In genomic region chr1:221290669-221291068, GRCh38 we compare ENCODE assay signal across 18 cellular contexts.
A peak's percentile ranks its signal among the peaks of the same experiment; 100 is the strongest.
DNase-seq lines count a peak whose midpoint lies in the region; ATAC-seq, FAIRE-seq and TF ChIP-seq lines count a peak whose summit lies in the region.
"Had no signal": no experiment of that assay in that cellular context is flagged by ENCODE, and none has a peak within 500 bp of the region (broad histone marks: within the 10 kb centered on the region; RNA-seq: fewer than 3 reads in every experiment).

No MANE protein-coding gene starts in this region.

- POLR2A ChIA-PET in HepG2 (lab: Yijun Ruan, JAX), result no interaction called here
- POLR2A ChIA-PET in WTC11 (lab: Charles Lee), result no interaction called here

- in situ Hi-C loops in HepG2 (cut with HindIII; ENCODE audit: extremely low pct_ligation_motif_present, low pct_unique_long_range_greater_than_20kb), result no loop called here

- TF ChIP-seq EP300 in HepG2 (IDR thresholded peaks at IDR 0.05; ENCODE audit: low read depth in 2 of 2, low read length in 2 of 2) (no peak), HepG2 (CRISPR knock-in tag; IDR thresholded peaks at IDR 0.05; ENCODE audit: borderline replicate concordance) (no peak)

- H3K9ac ChIP-seq in liver (ENCODE audit: low read depth in 1 of 2, low read length in 2 of 2), result no peak overlapping the region
- no peak overlapping the region for H3K9ac ChIP-seq in HepG2 (ENCODE audit: insufficient read depth, low read depth, low read length)
- H3K9ac ChIP-seq: GM23248 had no signal

- DNase-seq in HepG2 (ENCODE audit: low spot score) (no peak), WTC11 (ENCODE audit: low spot score) (no peak), left lobe of liver (ENCODE audit: low spot score) (no peak), coronary artery (ENCODE audit: low spot score) (no peak), ureter (ENCODE audit: low spot score) (no peak), Ammon's horn (ENCODE audit: low spot score) (no peak)
- DNase-seq: 8988T; ACHN; C1 segment of cervical spinal cord; Calu3; CD4-positive, alpha-beta T cell; DMS79; GM23248; H7 had no signal

- H3K9me3 ChIP-seq in liver (ENCODE audit: control insufficient read depth in 4 of 4, low read length in 3 of 4), result no peaks in the 10 kb centered on the region
- no peaks in the 10 kb centered on the region for H3K9me3 ChIP-seq in HepG2 (ENCODE audit: low read length)

- H3K27me3 Mint-ChIP-seq in WTC11 (ENCODE audit: low read depth), result no peaks in the 10 kb centered on the region

- no peak overlapping the region for H2AFZ ChIP-seq in HepG2 (ENCODE audit: low read length)
- H2AFZ ChIP-seq: GM23248 had no signal

- peaks cover 0 to 3% (median 0%) of the 10 kb centered on the region in 4 donors for H3K4me1 ChIP-seq in liver (ENCODE audit: control insufficient read depth in 4 of 4, insufficient read depth in 4 of 4, low read length in 3 of 4)
- H3K4me1 ChIP-seq in HepG2 (ENCODE audit: insufficient read depth, low read length), result no peaks in the 10 kb centered on the region

- no peaks in the 10 kb centered on the region for H3K36me3 Mint-ChIP-seq in WTC11

- H4K20me1 ChIP-seq in HepG2 (ENCODE audit: insufficient read depth, low read length), result no peaks in the 10 kb centered on the region

- ATAC-seq in HepG2, result no peak
- no peak for ATAC-seq in WTC11
- peak; percentile 42 for ATAC-seq in left lobe of liver
- ATAC-seq: GM12878 had no signal

- peaks cover 39% of the 10 kb centered on the region for H3K4me1 Mint-ChIP-seq in WTC11
- H3K4me1 Mint-ChIP-seq: B cell had no signal

- intact Hi-C loops in HepG2 (cut with micrococcal nuclease; ENCODE audit: unreplicated experiment), result loop anchor here (10.0 kb wide), 1 partner anchor 554 kb away; no protein-coding TSS in a partner anchor

- no peaks in the 10 kb centered on the region for H3K27me3 ChIP-seq in liver (ENCODE audit: control insufficient read depth in 4 of 4, insufficient read depth in 4 of 4, low read length in 3 of 4)
- no peaks in the 10 kb centered on the region for H3K27me3 ChIP-seq in HepG2 (ENCODE audit: control insufficient read depth in 1 of 2, insufficient read depth in 2 of 2, low read length in 2 of 2)

- TF ChIP-seq CTCF in liver (IDR thresholded peaks at IDR 0.05; ENCODE audit: low read depth, low read length, missing input control) (no peak), HepG2 (CRISPR knock-in tag; IDR thresholded peaks at IDR 0.05) (no peak), WTC11 (IDR thresholded peaks at IDR 0.05) (no peak), coronary artery (IDR thresholded peaks at IDR 0.05) (no peak)

- peak in 1 of 2 donors; percentile 12 for TF ChIP-seq RAD21 in liver (IDR thresholded peaks at IDR 0.05)
- no peak for TF ChIP-seq RAD21 in HepG2 (CRISPR knock-in tag; IDR thresholded peaks at IDR 0.05)

- 0 out of 2 replicates have a peak overlapping the region, but pooled peaks have one; percentile 42 for H3K27ac Mint-ChIP-seq in WTC11
- H3K27ac Mint-ChIP-seq: B cell; CD4-positive, alpha-beta T cell had no signal

- CTCF ChIA-PET in HepG2 (lab: Yijun Ruan, JAX; ENCODE audit: low intra/inter-chr PET ratio, low total read pairs) (no interaction called here), WTC11 (lab: Charles Lee) (interaction anchor here (1.4 kb wide), 1 partner anchor 27 kb away, joined by 3 read pairs; no protein-coding TSS in a partner anchor)

- no peaks in the 10 kb centered on the region for H3K9me3 Mint-ChIP-seq in WTC11
- H3K9me3 Mint-ChIP-seq: CD4-positive, alpha-beta T cell had no signal

- H3K4me3 ChIP-seq in liver (ENCODE audit: low read depth in 1 of 3, low read length in 3 of 3) (no peak overlapping the region), HepG2 (replicated peaks in 1 of 3; ENCODE audit: insufficient read depth in 1 of 3, low read depth in 2 of 3, low read length in 3 of 3) (no peak overlapping the region), coronary artery (no peak overlapping the region)
- H3K4me3 ChIP-seq: GM12878, GM23248 had no signal

- H3K79me2 ChIP-seq in HepG2 (ENCODE audit: insufficient read depth, low read length), result no peaks in the 10 kb centered on the region

- no peak for TF ChIP-seq POLR2A in HepG2 (IDR thresholded peaks at IDR 0.05; ENCODE audit: insufficient read depth in 1 of 2, low read depth in 2 of 2, low read length in 2 of 2)

- no peak for FAIRE-seq in HepG2 (lab: Jason Lieb, UNC)
- FAIRE-seq: GM12878, GM18507 had no signal

- no TSS peak for BruUV-seq in HepG2 (replicated peaks; lab: Mats Ljungman, UMichigan)

- H3K36me3 ChIP-seq in liver (ENCODE audit: control insufficient read depth in 4 of 4, insufficient read depth in 3 of 4, low read depth in 1 of 4, low read length in 3 of 4) (no peaks in the 10 kb centered on the region), HepG2 (replicated peaks in 1 of 2; ENCODE audit: control insufficient read depth in 1 of 2, insufficient read depth in 2 of 2, low read length in 2 of 2) (no peaks in the 10 kb centered on the region)

- 53% methylated on average over 4 of the region's 4 CpGs for WGBS in liver
- 2% methylated on average over 4 of the region's 4 CpGs for WGBS in HepG2 (ENCODE audit: low lambda C conversion rate)

- H3K4me2 ChIP-seq in HepG2 (ENCODE audit: low read depth, low read length), result no peak overlapping the region

- H3K4me3 Mint-ChIP-seq in WTC11, result no peak overlapping the region
- H3K4me3 Mint-ChIP-seq: B cell; CD4-positive, alpha-beta T cell had no signal

- no peak overlapping the region for H3K27ac ChIP-seq in liver (ENCODE audit: low read depth in 1 of 2, low read length in 2 of 2)
- no peak overlapping the region for H3K27ac ChIP-seq in HepG2 (ENCODE audit: extremely low read length, insufficient read depth, low read length)
- H3K27ac ChIP-seq in coronary artery, result no peak overlapping the region
- H3K27ac ChIP-seq: GM23248 had no signal

TF ChIP-seq in liver, 16 proteins besides CTCF, POLR2A, EP300 and RAD21 (continues in another document):
- TF ChIP-seq HNF4A (conservative IDR thresholded peaks at IDR 0.05), result peak in 1 of 2 donors; percentile 35
- peak in 1 of 2 donors; percentile 8 for TF ChIP-seq GABPA (IDR thresholded peaks at IDR 0.05 in 1 of 2, conservative IDR thresholded peaks at IDR 0.05 in 1 of 2)
- TF ChIP-seq YY1 (IDR thresholded peaks at IDR 0.05), result no peak
- no peak for TF ChIP-seq HNF4G (IDR thresholded peaks at IDR 0.05)
- peak; percentile 15 for TF ChIP-seq SP1 (IDR thresholded peaks at IDR 0.05)
- TF ChIP-seq ATF3 (IDR thresholded peaks at IDR 0.05), result no peak
- peak; percentile 71 for TF ChIP-seq FOXA2 (IDR thresholded peaks at IDR 0.05)

TF ChIP-seq in HepG2, 621 proteins besides CTCF, POLR2A, EP300 and RAD21:
- TF ChIP-seq, protein P1, sequence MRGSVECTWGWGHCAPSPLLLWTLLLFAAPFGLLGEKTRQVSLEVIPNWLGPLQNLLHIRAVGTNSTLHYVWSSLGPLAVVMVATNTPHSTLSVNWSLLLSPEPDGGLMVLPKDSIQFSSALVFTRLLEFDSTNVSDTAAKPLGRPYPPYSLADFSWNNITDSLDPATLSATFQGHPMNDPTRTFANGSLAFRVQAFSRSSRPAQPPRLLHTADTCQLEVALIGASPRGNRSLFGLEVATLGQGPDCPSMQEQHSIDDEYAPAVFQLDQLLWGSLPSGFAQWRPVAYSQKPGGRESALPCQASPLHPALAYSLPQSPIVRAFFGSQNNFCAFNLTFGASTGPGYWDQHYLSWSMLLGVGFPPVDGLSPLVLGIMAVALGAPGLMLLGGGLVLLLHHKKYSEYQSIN (CRISPR knock-in tag; IDR thresholded peaks at IDR 0.05; ENCODE audit: borderline replicate concordance), result no peak
- no peak for TF ChIP-seq ZNF207 (IDR thresholded peaks at IDR 0.05; ENCODE audit: borderline replicate concordance)
- TF ChIP-seq ZNF3 (CRISPR knock-in tag; IDR thresholded peaks at IDR 0.05), result no peak
- TF ChIP-seq ZNF501 (CRISPR knock-in tag; IDR thresholded peaks at IDR 0.05), result no peak
- TF ChIP-seq DMAP1 (CRISPR knock-in tag; IDR thresholded peaks at IDR 0.05), result no peak
- TF ChIP-seq ATM (IDR thresholded peaks at IDR 0.05; ENCODE audit: borderline replicate concordance), result no peak
- no peak for TF ChIP-seq ZNF20 (CRISPR knock-in tag; IDR thresholded peaks at IDR 0.05)
- no peak for TF ChIP-seq NFYC (CRISPR knock-in tag; IDR thresholded peaks at IDR 0.05)
- TF ChIP-seq ZNF550 (CRISPR knock-in tag; IDR thresholded peaks at IDR 0.05; ENCODE audit: borderline replicate concordance), result no peak
- TF ChIP-seq NCOR1 (IDR thresholded peaks at IDR 0.05; ENCODE audit: borderline replicate concordance, low read length), result no peak
TF ChIP-seq in HepG2: peak in this region for 0.

TF ChIP-seq in WTC11, 78 proteins besides CTCF, POLR2A, EP300 and RAD21 (continues in another document):
- TF ChIP-seq AR (CRISPR knock-in tag; IDR thresholded peaks at IDR 0.05), result no peak
- TF ChIP-seq CREM (CRISPR knock-in tag; IDR thresholded peaks at IDR 0.05), result no peak
